8 cellular contexts compared by ENCODE assay signal in the genomic region with DNA sequence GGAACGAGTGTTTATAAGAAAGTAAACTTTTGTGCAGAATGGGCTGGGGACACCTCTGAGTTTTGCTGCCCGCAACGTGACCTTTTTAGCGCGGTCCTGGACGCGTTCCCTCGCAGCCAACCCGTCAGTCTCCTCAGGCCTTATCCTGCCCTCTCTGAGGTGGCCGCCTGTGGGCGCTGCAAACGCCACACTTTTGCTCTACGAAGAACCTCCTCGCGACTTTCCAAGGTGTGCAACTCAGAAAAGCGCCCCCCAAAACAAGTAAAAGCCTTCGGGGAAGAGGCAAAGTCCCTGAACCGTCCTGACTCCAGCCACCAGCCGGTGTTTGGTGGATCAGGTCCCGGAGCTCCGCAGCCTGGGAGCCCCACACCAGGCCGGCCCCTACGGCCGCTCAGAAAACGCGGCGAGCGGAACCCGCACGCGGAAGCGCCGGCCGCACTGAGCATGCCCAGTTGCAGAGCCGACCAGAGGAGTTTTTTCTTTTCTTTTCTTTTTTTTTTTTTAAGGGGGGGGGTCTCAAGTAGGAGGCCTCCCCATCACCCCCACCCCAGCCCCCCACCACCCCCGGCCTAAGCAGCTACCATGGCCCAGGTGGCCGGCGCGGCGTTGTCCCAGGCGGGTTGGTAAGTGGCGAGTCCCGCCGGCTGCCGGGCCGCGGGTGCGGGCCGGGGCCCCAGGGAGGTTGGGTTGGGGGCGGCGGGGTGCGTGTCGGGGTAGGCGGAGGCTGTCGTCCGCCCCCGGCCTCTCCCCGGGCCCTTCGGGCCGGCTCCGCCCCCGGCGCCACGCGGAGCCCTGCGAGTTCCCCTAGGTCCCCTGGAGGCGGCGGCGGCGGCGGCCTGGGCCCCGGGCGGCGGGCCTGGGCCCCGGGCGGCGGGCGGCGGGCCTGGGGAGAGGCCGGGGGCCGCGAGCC. TPM values are rescaled to one million over a fixed set of nuclear protein-coding genes. Genes with fewer than 3 reads are reported as not detected.
DNase-seq lines count a peak whose midpoint lies in the region; ATAC-seq and TF ChIP-seq lines count a peak whose summit lies in the region.

TDRD3 (plus strand) TSS at position 438 of the 910 bp plus-strand sequence; CDS start at position 583, 145 bp downstream.

- peak within 1 kb of the TSS; percentile 93 for H3K4me2 ChIP-seq in smooth muscle cell

- peaks cover 2% of the 10 kb centered on the region; the same call in 1 of the 2 replicates for H3K9me3 ChIP-seq in AG04450 (ENCODE audit: control insufficient read depth, insufficient read depth, low read length)
- H3K9me3 ChIP-seq in WERI-Rb-1 (ENCODE audit: severe bottlenecking) = no peaks in the 10 kb centered on the region
- no peaks in the 10 kb centered on the region for H3K9me3 ChIP-seq in breast epithelium
- H3K9me3 ChIP-seq in smooth muscle cell (replicated peaks; ENCODE audit: low read depth) = no peaks in the 10 kb centered on the region

- H3K79me2 ChIP-seq in smooth muscle cell (ENCODE audit: low read depth) = peaks cover 39% of the 10 kb centered on the region

- intact Hi-C loops in breast epithelium (cut with DNase I; ENCODE audit: low total_unique reads) = no loop called here

- H3K4me1 ChIP-seq in breast epithelium (no peaks in the 10 kb centered on the region), smooth muscle cell (ENCODE audit: low read depth) (peaks cover 9% of the 10 kb centered on the region)

- H3K27me3 ChIP-seq in AG04450 (ENCODE audit: control insufficient read depth, insufficient read depth, low read length) (no peaks in the 10 kb centered on the region), WERI-Rb-1 (ENCODE audit: insufficient read depth, low read depth, severe bottlenecking) (no peaks in the 10 kb centered on the region), breast epithelium (no peaks in the 10 kb centered on the region), smooth muscle cell (ENCODE audit: low read depth) (no peaks in the 10 kb centered on the region)

- peaks cover 12% of the 10 kb centered on the region for H4K20me1 ChIP-seq in smooth muscle cell (ENCODE audit: low read depth)

- peak within 1 kb of the TSS; percentile 70 for H3K9ac ChIP-seq in smooth muscle cell (ENCODE audit: low read depth)

- TF ChIP-seq POLR2A in breast epithelium (IDR thresholded peaks at IDR 0.05) = no peak

- POLR2A ChIA-PET in AG04450 (lab: Yijun Ruan, JAX) = interaction anchor here (0.7 to 1.0 kb wide), 5 partner anchors 9 to 914 kb away, joined by 3 to 10 read pairs (median 3); no protein-coding TSS in a partner anchor

- peak within 1 kb of the TSS; percentile 87 for H3K4me3 ChIP-seq in AG04450 (ENCODE audit: low read depth, low read length)
- H3K4me3 ChIP-seq in WERI-Rb-1 (ENCODE audit: low read depth, low read length) = peak within 1 kb of the TSS; percentile 59
- peak within 1 kb of the TSS; percentile 73 to 88 (median 86) for H3K4me3 ChIP-seq in breast epithelium
- peak within 1 kb of the TSS; percentile 78 for H3K4me3 ChIP-seq in smooth muscle cell

- CTCF ChIA-PET in AG04450 (lab: Charles Lee) = interaction anchor here (0.7 to 2.9 kb wide), 15 partner anchors 9 to 490 kb away, joined by 3 to 15 read pairs (median 5); no protein-coding TSS in a partner anchor

- H3F3A ChIP-seq in smooth muscle cell (ENCODE audit: low read depth) = peaks cover 19% of the 10 kb centered on the region

- H3K27ac ChIP-seq in AG04450 (ENCODE audit: low read depth, low read length) = peak within 1 kb of the TSS; percentile 92
- peak within 1 kb of the TSS; percentile 93 for H3K27ac ChIP-seq in WERI-Rb-1
- H3K27ac ChIP-seq in breast epithelium = peak within 1 kb of the TSS; percentile 94 to 99
- H3K27ac ChIP-seq in smooth muscle cell (ENCODE audit: low read depth) = peak within 1 kb of the TSS; percentile 71

- 1% methylated on average over 38 of the region's 82 CpGs for WGBS in smooth muscle cell (ENCODE audit: low lambda C conversion rate)

- peak within 1 kb of the TSS; percentile 99 for H2AFZ ChIP-seq in smooth muscle cell (ENCODE audit: low read depth)

- peak; percentile 61 for ATAC-seq in GM18867 (IDR thresholded peaks at IDR 0.05; ENCODE audit: unreplicated experiment)
- ATAC-seq in HG03097 (IDR thresholded peaks at IDR 0.05; ENCODE audit: low FRiP score, unreplicated experiment) = peak; percentile 59

- DNase-seq in AG04450 (ENCODE audit: low read depth, low spot score) (peak; percentile 62), NCI-H2171 treated with DMSO at 0.1 percent for 48 hours (lab: John Stamatoyannopoulos, UW) (peak; percentile 89), WERI-Rb-1 (peak; percentile 69), breast epithelium (ENCODE audit: low spot score in 2 of 2) (peak; percentile 59 to 77), iPS-NIHi11 (ENCODE audit: low spot score) (peak; percentile 84), smooth muscle cell (lab: John Stamatoyannopoulos, UW; ENCODE audit: unreplicated experiment) (peak; percentile 90)

- TF ChIP-seq CTCF in AG04450 (IDR thresholded peaks at IDR 0.05; ENCODE audit: low read depth, low read length) (peak; percentile 84), WERI-Rb-1 (IDR thresholded peaks at IDR 0.05; ENCODE audit: low read depth, low read length) (peak; percentile 68), breast epithelium (IDR thresholded peaks at IDR 0.05) (peak; percentile 37 to 77 (median 72)), smooth muscle cell (IDR thresholded peaks at IDR 0.05; ENCODE audit: borderline replicate concordance, insufficient read depth, poor library complexity, severe bottlenecking) (peak; percentile 59)

- no peaks in the 10 kb centered on the region for H3K36me3 ChIP-seq in WERI-Rb-1
- H3K36me3 ChIP-seq in breast epithelium = no peaks in the 10 kb centered on the region
- no peaks in the 10 kb centered on the region for H3K36me3 ChIP-seq in smooth muscle cell (ENCODE audit: low read depth)

RNA-seq across cellular contexts. Expression of gene TDRD3, which starts in this region (rescaled TPM):
- polyA plus RNA-seq in AG04450 (2011; rRNA removed) (8.3 and 10.8 TPM in 2 replicates), smooth muscle cell (7.3 and 8.3 TPM in 2 replicates)
- polyA minus RNA-seq in AG04450 (2011; rRNA and poly(A)+ RNA removed) = 9.8 and 21.0 TPM in 2 replicates
- total RNA-seq in breast epithelium (10 to 100 TPM; 30.6 to 52.1 (median 32.1) TPM), smooth muscle cell (20.4 and 26.8 TPM in 2 replicates)

Comparison
In these comparisons a context has a peak if more than half of its experiments do, and no peak if none do; other contexts are left out.
1. Peak in every context shown above with its lines: DNase-seq, ATAC-seq, H3K4me3 ChIP-seq and H3K27ac ChIP-seq.